ENCODE assay signal across 22 cellular contexts in genomic region chr14:104699426-104699748, GRCh38. TPM values are rescaled to one million over a fixed set of nuclear protein-coding genes. Genes with fewer than 3 reads are reported as not detected.
DNase-seq lines count a peak whose midpoint lies in the region; ATAC-seq and TF ChIP-seq lines count a peak whose summit lies in the region.
"Had no signal": no experiment of that assay in that cellular context is flagged by ENCODE, and none has a peak within 500 bp of the region (broad histone marks: within the 10 kb centered on the region; RNA-seq: fewer than 3 reads in every experiment).

No MANE protein-coding gene starts in this region.

- CTCF ChIA-PET in activated CD4-positive, alpha-beta T cell treated with anti-CD3 and anti-CD28 coated beads, Interleukin-2, amount 10 ng/mL, durations not matched to agents 7 days and 5 days (lab: Charles Lee), result no interaction called here

- intact Hi-C loops in activated CD4-positive, alpha-beta T cell treated with anti-CD3 and anti-CD28 coated beads, Interleukin-2, amount 10 ng/mL, durations not matched to agents 24 days and 14 days (cut with micrococcal nuclease), result no loop called here
- intact Hi-C loops in psoas muscle (cut with DNase I), result no loop called here

- H3K27me3 Mint-ChIP-seq in activated CD4-positive, alpha-beta T cell treated with anti-CD3 and anti-CD28 coated beads, Interleukin-2, amount 10 ng/mL, durations not matched to agents 7 days and 5 days, result no peaks in the 10 kb centered on the region
- H3K27me3 Mint-ChIP-seq in activated CD4-positive, alpha-beta T cell treated with anti-CD3 and anti-CD28 coated beads, Interleukin-2, amount 10 ng/mL, durations not matched to agents 24 days and 14 days, result no peaks in the 10 kb centered on the region
- H3K27me3 Mint-ChIP-seq: activated CD8-positive, alpha-beta T cell treated with anti-CD3 and anti-CD28 coated beads for 36 hours; stimulated activated naive CD8-positive, alpha-beta T cell treated with anti-CD3 and anti-CD28 coated beads, Interleukin-15, Interleukin-2, amounts not matched to agents 100 ng/mL and 50 ng/mL, for 24 hours had no signal

- in situ Hi-C loops in KBM-7 (cut with MboI; ENCODE audit: low pct_unique_long_range_greater_than_20kb, low sequenced_read_pairs), result no loop called here

- H3K4me3 Mint-ChIP-seq in activated CD4-positive, alpha-beta T cell treated with anti-CD3 and anti-CD28 coated beads, Interleukin-2, amount 10 ng/mL, durations not matched to agents 7 days and 5 days, result no peak overlapping the region
- H3K4me3 Mint-ChIP-seq in activated CD4-positive, alpha-beta T cell treated with anti-CD3 and anti-CD28 coated beads, Interleukin-2, amount 10 ng/mL, durations not matched to agents 24 days and 14 days, result no peak overlapping the region
- H3K4me3 Mint-ChIP-seq: activated CD8-positive, alpha-beta T cell treated with anti-CD3 and anti-CD28 coated beads for 36 hours; stimulated activated naive CD8-positive, alpha-beta T cell treated with anti-CD3 and anti-CD28 coated beads, Interleukin-15, Interleukin-2, amounts not matched to agents 100 ng/mL and 50 ng/mL, for 24 hours had no signal

- H3K4me3 ChIP-seq in psoas muscle (peak overlapping the region; percentile 5), tibial nerve (peak overlapping the region; percentile 15 to 50 (median 29))
- H3K4me3 ChIP-seq: adrenal gland, GM12878, K562 had no signal

- H3K27ac ChIP-seq in caudate nucleus (ENCODE audit: low read depth, low read length) (peak overlapping the region; percentile 52), psoas muscle (no peak overlapping the region), tibial nerve (peak overlapping the region; percentile 28 to 99 (median 72))
- H3K27ac ChIP-seq: 22Rv1 had no signal

- peaks cover 30% of the 10 kb centered on the region for H3K4me1 Mint-ChIP-seq in activated CD4-positive, alpha-beta T cell treated with anti-CD3 and anti-CD28 coated beads, Interleukin-2, amount 10 ng/mL, durations not matched to agents 7 days and 5 days
- peaks cover 23% of the 10 kb centered on the region for H3K4me1 Mint-ChIP-seq in activated CD4-positive, alpha-beta T cell treated with anti-CD3 and anti-CD28 coated beads, Interleukin-2, amount 10 ng/mL, durations not matched to agents 24 days and 14 days

- no peak for DNase-seq in activated CD4-positive, alpha-beta T cell treated with anti-CD3 and anti-CD28 coated beads, Interleukin-2, amount 10 ng/mL, durations not matched to agents 7 days and 5 days
- DNase-seq in activated CD4-positive, alpha-beta T cell treated with anti-CD3 and anti-CD28 coated beads, Interleukin-2, amount 10 ng/mL, durations not matched to agents 24 days and 14 days, result no peak
- no peak for DNase-seq in caudate nucleus (lab: John Stamatoyannopoulos, UW)
- DNase-seq in psoas muscle, result no peak
- DNase-seq in tibial nerve (ENCODE audit: low spot score in 2 of 2), result no peak
- no peak for DNase-seq in KBM-7
- DNase-seq in stimulated activated CD4-positive, alpha-beta T cell treated with anti-CD3 and anti-CD28 coated beads, Interleukin-12 subunit alpha, Interleukin-12 subunit beta, amount 100 ng/mL, for 4 hours, result no peak
- DNase-seq: activated CD4-positive, CD25-positive, alpha-beta regulatory T cell; activated CD8-positive, alpha-beta T cell treated with anti-CD3 and anti-CD28 coated beads for 36 hours; activated effector memory CD4-positive, alpha-beta T cell treated with anti-CD3 and anti-CD28 coated beads, Interleukin-2, amount 50 U/mL, for 16 hours; activated T-cell treated with anti-CD3 and anti-CD28 coated beads for 4 hours; DMS79; MM.1S; NCI-H1694; SHP77; stimulated activated CD4-positive, alpha-beta T cell treated with anti-CD3 and anti-CD28 coated beads, Interleukin-4, amount 100 ng/mL, for 24 hours had no signal

- H3K36me3 ChIP-seq in psoas muscle (ENCODE audit: insufficient read depth in 1 of 2, low read depth in 1 of 2) (peaks cover 0 to 20% of the 10 kb centered on the region in 2 donors), tibial nerve (peaks cover 0 to 51% (median 17%) of the 10 kb centered on the region in 3 donors)

- no peaks in the 10 kb centered on the region for H3K27me3 ChIP-seq in psoas muscle (ENCODE audit: insufficient read depth in 3 of 3, low read length in 2 of 3)
- no peaks in the 10 kb centered on the region for H3K27me3 ChIP-seq in tibial nerve
- H3K27me3 ChIP-seq: adrenal gland had no signal

- POLR2A ChIA-PET in activated CD4-positive, alpha-beta T cell treated with anti-CD3 and anti-CD28 coated beads, Interleukin-2, amount 10 ng/mL, durations not matched to agents 7 days and 5 days (lab: Charles Lee), result no interaction called here

- WGBS in psoas muscle, 3 donors, result 66 to 75% (median 73%) methylated on average over 9 to 12 of the region's 12 CpGs
- WGBS in tibial nerve, 2 donors, result 35 to 57% methylated on average over 12 of the region's 12 CpGs

- TF ChIP-seq CTCF in psoas muscle (IDR thresholded peaks at IDR 0.05) (no peak), tibial nerve (IDR thresholded peaks at IDR 0.05) (no peak)

- ATAC-seq in psoas muscle, result no peak
- ATAC-seq in GM21723 (IDR thresholded peaks at IDR 0.05; ENCODE audit: unreplicated experiment), result no peak
- ATAC-seq: activated CD8-positive, alpha-beta T cell treated with anti-CD3 and anti-CD28 coated beads for 36 hours; GM12878 had no signal

- H3K9me3 ChIP-seq in psoas muscle (no peaks in the 10 kb centered on the region), tibial nerve (no peaks in the 10 kb centered on the region)
- H3K9me3 ChIP-seq: adrenal gland had no signal

- H3K27ac Mint-ChIP-seq in activated CD4-positive, alpha-beta T cell treated with anti-CD3 and anti-CD28 coated beads, Interleukin-2, amount 10 ng/mL, durations not matched to agents 7 days and 5 days, result peak overlapping the region; percentile 19
- H3K27ac Mint-ChIP-seq in activated CD4-positive, alpha-beta T cell treated with anti-CD3 and anti-CD28 coated beads, Interleukin-2, amount 10 ng/mL, durations not matched to agents 24 days and 14 days, result no peak overlapping the region
- H3K27ac Mint-ChIP-seq: activated CD8-positive, alpha-beta T cell treated with anti-CD3 and anti-CD28 coated beads for 36 hours; stimulated activated naive CD8-positive, alpha-beta T cell treated with anti-CD3 and anti-CD28 coated beads, Interleukin-15, Interleukin-2, amounts not matched to agents 100 ng/mL and 50 ng/mL, for 24 hours had no signal

- peaks cover 18% of the 10 kb centered on the region for H3K4me1 ChIP-seq in psoas muscle
- H3K4me1 ChIP-seq in tibial nerve, result peaks cover 0 to 96% (median 68%) of the 10 kb centered on the region in 4 donors

- peaks cover 19% of the 10 kb centered on the region for H3K36me3 Mint-ChIP-seq in activated CD4-positive, alpha-beta T cell treated with anti-CD3 and anti-CD28 coated beads, Interleukin-2, amount 10 ng/mL, durations not matched to agents 7 days and 5 days (ENCODE audit: low read depth)
- peaks cover 13% of the 10 kb centered on the region for H3K36me3 Mint-ChIP-seq in activated CD4-positive, alpha-beta T cell treated with anti-CD3 and anti-CD28 coated beads, Interleukin-2, amount 10 ng/mL, durations not matched to agents 24 days and 14 days (ENCODE audit: low read depth)

- no peak for TF ChIP-seq POLR2A in tibial nerve (IDR thresholded peaks at IDR 0.05)

- H3K9me3 Mint-ChIP-seq in activated CD4-positive, alpha-beta T cell treated with anti-CD3 and anti-CD28 coated beads, Interleukin-2, amount 10 ng/mL, durations not matched to agents 7 days and 5 days, result no peaks in the 10 kb centered on the region
- no peaks in the 10 kb centered on the region for H3K9me3 Mint-ChIP-seq in activated CD4-positive, alpha-beta T cell treated with anti-CD3 and anti-CD28 coated beads, Interleukin-2, amount 10 ng/mL, durations not matched to agents 24 days and 14 days
- H3K9me3 Mint-ChIP-seq: activated CD8-positive, alpha-beta T cell treated with anti-CD3 and anti-CD28 coated beads for 36 hours; stimulated activated naive CD8-positive, alpha-beta T cell treated with anti-CD3 and anti-CD28 coated beads, Interleukin-15, Interleukin-2, amounts not matched to agents 100 ng/mL and 50 ng/mL, for 24 hours had no signal

- peak in 1 of 2 donors; percentile 3 for TF ChIP-seq EP300 in tibial nerve (IDR thresholded peaks at IDR 0.05)

RNA-seq across cellular contexts. Expression of gene INF2, which starts 10.0 kb away (rescaled TPM):
- total RNA-seq in activated CD4-positive, alpha-beta T cell treated with anti-CD3 and anti-CD28 coated beads, Interleukin-2, amount 10 ng/mL, durations not matched to agents 7 days and 5 days, result 100 to 1,000 TPM; 163 to 171 TPM
- 90.9 and 92.3 TPM in 2 replicates for total RNA-seq in activated CD4-positive, alpha-beta T cell treated with anti-CD3 and anti-CD28 coated beads, Interleukin-2, amount 10 ng/mL, durations not matched to agents 24 days and 14 days
- total RNA-seq in psoas muscle (10 to 100 TPM; 16.4 to 26.3 (median 23.4) TPM), tibial nerve (100 to 1,000 TPM; 217 to 256 (median 239) TPM)
- 10 to 100 TPM; 12.0 to 29.1 (median 12.8) TPM for polyA plus RNA-seq in psoas muscle

RNA-seq across cellular contexts. Expression of gene ADSS1, which starts 24.6 kb away (rescaled TPM):
- total RNA-seq in activated CD4-positive, alpha-beta T cell treated with anti-CD3 and anti-CD28 coated beads, Interleukin-2, amount 10 ng/mL, durations not matched to agents 7 days and 5 days, result 1 to 10 TPM in 1 of 2 experiments, under 1 TPM in 1; 0.81 to 1.2 TPM
- total RNA-seq in activated CD4-positive, alpha-beta T cell treated with anti-CD3 and anti-CD28 coated beads, Interleukin-2, amount 10 ng/mL, durations not matched to agents 24 days and 14 days, result 0.96 and 1.4 TPM in 2 replicates
- 100 to 1,000 TPM; 201 to 359 (median 278) TPM for total RNA-seq in psoas muscle
- 100 to 1,000 TPM; 187 to 394 (median 300) TPM for polyA plus RNA-seq in psoas muscle
- 10 to 100 TPM in 1 of 4 donors, 1 to 10 TPM in 3; 4.8 to 11.4 (median 6.3) TPM for total RNA-seq in tibial nerve

RNA-seq across cellular contexts. Expression of gene SIVA1, which starts 53.6 kb away (rescaled TPM):
- total RNA-seq in activated CD4-positive, alpha-beta T cell treated with anti-CD3 and anti-CD28 coated beads, Interleukin-2, amount 10 ng/mL, durations not matched to agents 7 days and 5 days, result 100 to 1,000 TPM in 1 of 2 experiments, 10 to 100 TPM in 1; 84.7 to 135 TPM
- total RNA-seq in activated CD4-positive, alpha-beta T cell treated with anti-CD3 and anti-CD28 coated beads, Interleukin-2, amount 10 ng/mL, durations not matched to agents 24 days and 14 days, result 117 and 123 TPM in 2 replicates
- 100 to 1,000 TPM in 1 of 4 donors, 10 to 100 TPM in 3; 55.8 to 105 (median 84.5) TPM for total RNA-seq in psoas muscle
- polyA plus RNA-seq in psoas muscle, result 100 to 1,000 TPM; 147 to 233 (median 233) TPM
- 100 to 1,000 TPM; 260 to 422 (median 378) TPM for total RNA-seq in tibial nerve

Comparison
In these comparisons a context has a peak if more than half of its experiments do, and no peak if none do; other contexts are left out.
1. RNA of gene ADSS1, which starts 24.6 kb away (total RNA-seq): 201 to 359 TPM in psoas muscle; 4.8 to 11.4 TPM in tibial nerve, 0.81 to 1.2 TPM in activated CD4-positive, alpha-beta T cell treated with anti-CD3 and anti-CD28 coated beads, Interleukin-2, amount 10 ng/mL, durations not matched to agents 7 days and 5 days and 0.96 to 1.4 TPM in activated CD4-positive, alpha-beta T cell treated with anti-CD3 and anti-CD28 coated beads, Interleukin-2, amount 10 ng/mL, durations not matched to agents 24 days and 14 days; every median in the first group is over 10 times any median in the second.